In genomic region chr11:123166095-123166559, GRCh38 we compare ENCODE assay signal across 8 cellular contexts. TPM values are rescaled to one million over a fixed set of nuclear protein-coding genes. Genes with fewer than 3 reads are reported as not detected.
DNase-seq lines count a peak whose midpoint lies in the region; ATAC-seq, FAIRE-seq and TF ChIP-seq lines count a peak whose summit lies in the region.

No MANE protein-coding gene starts in this region.

- POLR2A ChIA-PET in SK-N-SH (lab: Yijun Ruan, JAX), result interaction anchor here (0.7 to 1.0 kb wide), 2 partner anchors 29 kb away, joined by 3 to 4 read pairs; partner anchors contain the start of gene CLMP

- H3K4me1 Mint-ChIP-seq in activated naive CD4-positive, alpha-beta T cell treated with anti-CD3 and anti-CD28 coated beads for 36 hours (ENCODE audit: low read depth), result no peaks in the 10 kb centered on the region

- H3K4me3 Mint-ChIP-seq in activated naive CD4-positive, alpha-beta T cell treated with anti-CD3 and anti-CD28 coated beads for 36 hours, result no peak overlapping the region

- ATAC-seq in GM19467 (IDR thresholded peaks at IDR 0.05; ENCODE audit: unreplicated experiment) (no peak), HG03196 (IDR thresholded peaks at IDR 0.05; ENCODE audit: unreplicated experiment) (no peak)

- H3K9ac ChIP-seq in SK-N-SH (no peak overlapping the region), smooth muscle cell (ENCODE audit: low read depth) (no peak overlapping the region)

- H3K27me3 Mint-ChIP-seq in activated naive CD4-positive, alpha-beta T cell treated with anti-CD3 and anti-CD28 coated beads for 36 hours (ENCODE audit: low read depth), result no peaks in the 10 kb centered on the region

- no peaks in the 10 kb centered on the region for H3K27me3 ChIP-seq in SK-N-SH (ENCODE audit: insufficient read depth)
- H3K27me3 ChIP-seq in cardiac muscle cell, result no peaks in the 10 kb centered on the region
- H3K27me3 ChIP-seq in smooth muscle cell (ENCODE audit: low read depth), result no peaks in the 10 kb centered on the region

- H3K36me3 ChIP-seq in SK-N-SH (replicated peaks in 1 of 2; ENCODE audit: control insufficient read depth in 1 of 2, insufficient read depth in 2 of 2, low read length in 1 of 2) (peaks cover 14 to 17% of the 10 kb centered on the region in 2 experiments), cardiac muscle cell (no peaks in the 10 kb centered on the region), smooth muscle cell (ENCODE audit: low read depth) (no peaks in the 10 kb centered on the region)

- H3K4me2 ChIP-seq in SK-N-SH, result 0 out of 2 replicates have a peak overlapping the region, but pooled peaks have one; percentile 1
- peak overlapping the region; percentile 24 for H3K4me2 ChIP-seq in smooth muscle cell

- intact Hi-C loops in activated naive CD4-positive, alpha-beta T cell treated with anti-CD3 and anti-CD28 coated beads for 36 hours (cut with micrococcal nuclease), result loop anchor here (5.0 kb wide), 1 partner anchor 81 kb away; no protein-coding TSS in a partner anchor

- H3K79me2 ChIP-seq in SK-N-SH (ENCODE audit: insufficient read depth) (peaks cover 98% of the 10 kb centered on the region), smooth muscle cell (ENCODE audit: low read depth) (peaks cover 61% of the 10 kb centered on the region)

- H3F3A ChIP-seq in SK-N-SH (replicated peaks; ENCODE audit: insufficient read depth) (peaks cover 21% of the 10 kb centered on the region), smooth muscle cell (ENCODE audit: low read depth) (peaks cover 13% of the 10 kb centered on the region)

- 65% methylated on average over 7 of the region's 10 CpGs for WGBS in SK-N-SH (ENCODE audit: low lambda C conversion rate)
- WGBS in smooth muscle cell (ENCODE audit: low lambda C conversion rate), result 4% methylated on average over 10 of the region's 10 CpGs

- H3K4me3 ChIP-seq in SK-N-SH (ENCODE audit: low read depth in 2 of 2, low read length in 1 of 2) (no peak overlapping the region), cardiac muscle cell (no peak overlapping the region), smooth muscle cell (no peak overlapping the region)

- H3K27ac ChIP-seq in SK-N-SH (ENCODE audit: low read depth in 2 of 2, low read length in 1 of 2) (peak overlapping the region; percentile 33 to 83; a peak in 3 of 4 replicates), cardiac muscle cell (peak overlapping the region; percentile 87), smooth muscle cell (ENCODE audit: low read depth) (peak overlapping the region; percentile 83)

- peak; percentile 72 for TF ChIP-seq RAD21 in SK-N-SH (IDR thresholded peaks at IDR 0.05; ENCODE audit: low read length)

- peak; percentile 75 for TF ChIP-seq CTCF in SK-N-SH (IDR thresholded peaks at IDR 0.05)
- peak; percentile 94 for TF ChIP-seq CTCF in cardiac muscle cell (IDR thresholded peaks at IDR 0.05; ENCODE audit: low read depth, low read length)
- peak; percentile 78 for TF ChIP-seq CTCF in smooth muscle cell (IDR thresholded peaks at IDR 0.05; ENCODE audit: borderline replicate concordance, insufficient read depth, poor library complexity, severe bottlenecking)

- H2AFZ ChIP-seq in SK-N-SH (ENCODE audit: low read depth), result no peak overlapping the region
- no peak overlapping the region for H2AFZ ChIP-seq in smooth muscle cell (ENCODE audit: low read depth)

- no peaks in the 10 kb centered on the region for H3K36me3 Mint-ChIP-seq in activated naive CD4-positive, alpha-beta T cell treated with anti-CD3 and anti-CD28 coated beads for 36 hours (ENCODE audit: low read depth)

- DNase-seq in activated naive CD4-positive, alpha-beta T cell treated with anti-CD3 and anti-CD28 coated beads for 36 hours, result peak; percentile 46
- no peak for DNase-seq in activated naive CD4-positive, alpha-beta T cell (lab: John Stamatoyannopoulos, UW)
- DNase-seq in SK-N-SH, result peak; percentile 64
- peak; percentile 68 to 94 for DNase-seq in cardiac muscle cell (ENCODE audit: low read depth in 1 of 2, low spot score in 1 of 2)
- peak; percentile 56 for DNase-seq in smooth muscle cell (lab: John Stamatoyannopoulos, UW; ENCODE audit: unreplicated experiment)
- DNase-seq in frontal cortex (ENCODE audit: low spot score in 2 of 2), result no peak

- H3K27ac Mint-ChIP-seq in activated naive CD4-positive, alpha-beta T cell treated with anti-CD3 and anti-CD28 coated beads for 36 hours, result no peak overlapping the region

- no peaks in the 10 kb centered on the region for H3K9me3 ChIP-seq in SK-N-SH
- H3K9me3 ChIP-seq in cardiac muscle cell (ENCODE audit: low read depth), result no peaks in the 10 kb centered on the region
- H3K9me3 ChIP-seq in smooth muscle cell (replicated peaks; ENCODE audit: low read depth), result no peaks in the 10 kb centered on the region

- H4K20me1 ChIP-seq in SK-N-SH (ENCODE audit: insufficient read depth), result no peaks in the 10 kb centered on the region; the same call in 1 of the 2 replicates
- H4K20me1 ChIP-seq in smooth muscle cell (ENCODE audit: low read depth), result peaks cover 13% of the 10 kb centered on the region

- H3K9me3 Mint-ChIP-seq in activated naive CD4-positive, alpha-beta T cell treated with anti-CD3 and anti-CD28 coated beads for 36 hours, result no peaks in the 10 kb centered on the region

- 0 out of 4 replicates have a peak, but pooled peaks of 1 of the 2 experiments have one; percentile 14 for TF ChIP-seq EP300 in SK-N-SH (IDR thresholded peaks at IDR 0.05; ENCODE audit: borderline replicate concordance in 1 of 2, low read depth in 1 of 2, low read length in 1 of 2)

- CTCF ChIA-PET in activated naive CD4-positive, alpha-beta T cell treated with anti-CD3 and anti-CD28 coated beads for 36 hours (lab: Charles Lee), result interaction anchor here (0.6 to 2.2 kb wide), 5 partner anchors 11 to 95 kb away, joined by 3 to 8 read pairs (median 3); no protein-coding TSS in a partner anchor
- CTCF ChIA-PET in SK-N-SH (lab: Yijun Ruan, JAX), result interaction anchor here (0.6 to 4.3 kb wide), 18 partner anchors 10 to 98 kb away, joined by 3 to 24 read pairs (median 4); no protein-coding TSS in a partner anchor

- no peak for FAIRE-seq in frontal cortex (lab: Jason Lieb, UNC)

- H3K4me1 ChIP-seq in SK-N-SH (ENCODE audit: control insufficient read depth in 1 of 2, insufficient read depth in 2 of 2, low read depth in 1 of 2, low read length in 1 of 2) (peaks cover 17 to 39% of the 10 kb centered on the region in 2 experiments; a peak in 2 of 4 replicates), cardiac muscle cell (ENCODE audit: low read depth) (no peaks in the 10 kb centered on the region), smooth muscle cell (ENCODE audit: low read depth) (no peaks in the 10 kb centered on the region)

- H3K9me2 ChIP-seq in SK-N-SH, result no peaks in the 10 kb centered on the region

TF ChIP-seq in SK-N-SH, 30 proteins besides CTCF, POLR2A, EP300 and RAD21 (continues in another document):
- TF ChIP-seq EZH2phosphoT487 (IDR thresholded peaks at IDR 0.05; ENCODE audit: borderline replicate concordance, low read depth) (no peak), FOSL2 (IDR thresholded peaks at IDR 0.05; ENCODE audit: borderline replicate concordance, low read depth) (no peak), RCOR1 (IDR thresholded peaks at IDR 0.05; ENCODE audit: low read length) (0 out of 2 replicates have a peak, but pooled peaks have one; percentile 14), FOXJ3 (CRISPR knock-in tag; IDR thresholded peaks at IDR 0.05) (no peak), ELF1 (IDR thresholded peaks at IDR 0.05) (no peak), PBX3 (IDR thresholded peaks at IDR 0.05) (0 out of 2 replicates have a peak, but pooled peaks have one; percentile 10), NRF1 (IDR thresholded peaks at IDR 0.05; ENCODE audit: low read depth, low read length) (no peak), IRF3 (IDR thresholded peaks at IDR 0.05; ENCODE audit: low read depth, low read length) (no peak), USF2 (IDR thresholded peaks at IDR 0.05; ENCODE audit: borderline replicate concordance, low read depth, low read length) (no peak), RXRA (IDR thresholded peaks at IDR 0.05; ENCODE audit: borderline replicate concordance, low read depth) (no peak), FOXM1 (IDR thresholded peaks at IDR 0.05; ENCODE audit: low read depth) (no peak), GABPA (IDR thresholded peaks at IDR 0.05; ENCODE audit: low read depth) (no peak), POLR2AphosphoS5 (IDR thresholded peaks at IDR 0.05; ENCODE audit: low read depth, low read length) (0 out of 2 replicates have a peak, but pooled peaks have one; percentile 20)

RNA-seq across cellular contexts. Expression of gene CLMP, which starts 28.9 kb away (rescaled TPM):
- total RNA-seq in activated naive CD4-positive, alpha-beta T cell treated with anti-CD3 and anti-CD28 coated beads for 36 hours, result under 1 TPM; 0.14 to 0.15 TPM
- polyA plus RNA-seq in SK-N-SH (2012; rRNA removed), result 61.9 and 85.1 TPM in 2 replicates
- 62.2 and 80.3 TPM in 2 replicates for polyA plus RNA-seq in SK-N-SH (2012; cell fraction: cytosol; rRNA removed)
- polyA plus RNA-seq in SK-N-SH (2012; cell fraction: nucleus; rRNA removed), result 63.2 and 66.2 TPM in 2 replicates
- 4.2 and 8.4 TPM in 2 replicates for total RNA-seq in cardiac muscle cell
- polyA plus RNA-seq in cardiac muscle cell, result 2.1 and 5.1 TPM in 2 replicates
- 163 and 176 TPM in 2 replicates for total RNA-seq in smooth muscle cell
- polyA plus RNA-seq in smooth muscle cell, result 62.0 and 74.0 TPM in 2 replicates
- total RNA-seq in frontal cortex, result 50.5 TPM

Comparison
In these comparisons a context has a peak if more than half of its experiments do, and no peak if none do; other contexts are left out.
1. DNase-seq: peak in activated naive CD4-positive, alpha-beta T cell treated with anti-CD3 and anti-CD28 coated beads for 36 hours (single experiment), SK-N-SH (single experiment), cardiac muscle cell (2 of 2) and smooth muscle cell (single experiment); none in activated naive CD4-positive, alpha-beta T cell (0 of 4) and frontal cortex (0 of 2).
2. Peak in every context shown above with its lines, with median percentiles within 50 percentile points of each other: H3K27ac ChIP-seq and CTCF ChIP-seq.